ENCODE assay signal across 7 cellular contexts in genomic region chr6:89411019-89411268, GRCh38.
DNase-seq lines count a peak whose midpoint lies in the region; ATAC-seq and TF ChIP-seq lines count a peak whose summit lies in the region.

No MANE protein-coding gene starts in this region.

- peak; percentile 3 for ATAC-seq in GM18505 (IDR thresholded peaks at IDR 0.05; ENCODE audit: unreplicated experiment)

- peak overlapping the region; percentile 84 for H3K4me3 Mint-ChIP-seq in stimulated activated naive CD8-positive, alpha-beta T cell treated with anti-CD3 and anti-CD28 coated beads, Interleukin-15, Interleukin-2, amounts not matched to agents 100 ng/mL and 50 ng/mL, for 24 hours

- peak overlapping the region; percentile 85 for H3K27ac ChIP-seq in angular gyrus (ENCODE audit: low read depth, low read length)

- peaks cover 22% of the 10 kb centered on the region for H3K4me1 Mint-ChIP-seq in stimulated activated naive CD8-positive, alpha-beta T cell treated with anti-CD3 and anti-CD28 coated beads, Interleukin-15, Interleukin-2, amounts not matched to agents 100 ng/mL and 50 ng/mL, for 24 hours (ENCODE audit: low read depth)

- no peak for TF ChIP-seq POLR2A in GM18505 (IDR thresholded peaks at IDR 0.05; ENCODE audit: borderline replicate concordance, extremely low read depth, insufficient read depth, insufficient read length)

- peaks cover 17% of the 10 kb centered on the region for H3K27me3 Mint-ChIP-seq in stimulated activated naive CD8-positive, alpha-beta T cell treated with anti-CD3 and anti-CD28 coated beads, Interleukin-15, Interleukin-2, amounts not matched to agents 100 ng/mL and 50 ng/mL, for 24 hours

- H3K9me3 Mint-ChIP-seq in stimulated activated naive CD8-positive, alpha-beta T cell treated with anti-CD3 and anti-CD28 coated beads, Interleukin-15, Interleukin-2, amounts not matched to agents 100 ng/mL and 50 ng/mL, for 24 hours, result no peaks in the 10 kb centered on the region

- DNase-seq in HuH-7.5 (ENCODE audit: low spot score) (peak; percentile 46), islet precursor cell (peak; percentile 64), COLO829 (ENCODE audit: low spot score) (no peak), NCI-H2107 (lab: John Stamatoyannopoulos, UW) (no peak)

- H3K27ac Mint-ChIP-seq in stimulated activated naive CD8-positive, alpha-beta T cell treated with anti-CD3 and anti-CD28 coated beads, Interleukin-15, Interleukin-2, amounts not matched to agents 100 ng/mL and 50 ng/mL, for 24 hours, result peak overlapping the region; percentile 52

- no peaks in the 10 kb centered on the region for H3K36me3 Mint-ChIP-seq in stimulated activated naive CD8-positive, alpha-beta T cell treated with anti-CD3 and anti-CD28 coated beads, Interleukin-15, Interleukin-2, amounts not matched to agents 100 ng/mL and 50 ng/mL, for 24 hours (ENCODE audit: low read depth)

Comparison
In these comparisons a context has a peak if more than half of its experiments do, and no peak if none do; other contexts are left out.
1. DNase-seq: peak in HuH-7.5 (single experiment) and islet precursor cell (single experiment); none in COLO829 (single experiment) and NCI-H2107 (single experiment).